Comparison of ENCODE assay signal across 17 cellular contexts in the genomic region with DNA sequence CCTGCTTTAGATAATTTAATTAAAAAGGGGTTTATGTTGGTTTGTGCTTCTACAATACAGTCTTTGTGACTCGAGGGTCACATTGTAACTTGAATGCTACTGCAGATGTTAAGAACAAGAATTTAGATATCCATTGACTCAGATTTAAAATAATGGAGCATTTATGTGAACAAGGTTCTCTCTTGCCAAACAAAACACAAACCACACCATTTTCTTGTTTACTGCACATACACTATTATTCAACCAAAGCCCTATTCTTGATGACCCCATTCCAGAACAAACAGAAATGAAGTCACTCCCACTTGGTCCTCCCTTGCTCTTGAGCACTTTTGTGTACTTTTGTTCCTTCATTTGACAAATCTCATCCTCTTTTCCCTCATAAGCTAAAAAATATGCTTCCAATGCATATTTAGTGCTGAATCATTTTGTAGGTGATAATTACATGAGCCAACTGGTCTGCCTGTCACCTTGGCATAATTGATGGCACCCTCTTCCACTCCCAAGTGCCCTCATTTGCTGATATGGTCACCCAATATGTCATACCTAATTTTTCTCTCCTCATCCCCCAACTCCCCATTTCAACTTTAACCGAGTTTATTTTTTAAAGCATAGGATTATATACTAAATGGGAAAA. TPM values are rescaled to one million over a fixed set of nuclear protein-coding genes. Genes with fewer than 3 reads are reported as not detected.
DNase-seq lines count a peak whose midpoint lies in the region; ATAC-seq, FAIRE-seq and TF ChIP-seq lines count a peak whose summit lies in the region.
"Had no signal": no experiment of that assay in that cellular context is flagged by ENCODE, and none has a peak within 500 bp of the region (broad histone marks: within the 10 kb centered on the region; RNA-seq: fewer than 3 reads in every experiment).

No MANE protein-coding gene starts in this region.

- POLR2A ChIA-PET in A549 (lab: Yijun Ruan, JAX) = no interaction called here
- POLR2A ChIA-PET in Caco-2 (lab: Charles Lee) = no interaction called here

- H3K27ac ChIP-seq in A549 (no peak overlapping the region), angular gyrus (ENCODE audit: low read depth, low read length) (peak overlapping the region; percentile 87)
- H3K27ac ChIP-seq: neural progenitor cell, tibial artery had no signal

- no peak for DNase-seq in A549 (ENCODE audit: low read depth in 1 of 2, low spot score in 1 of 2)
- peak; percentile 28 for DNase-seq in DMS53 treated with DMSO at 0.1 percent for 48 hours (lab: John Stamatoyannopoulos, UW; ENCODE audit: unreplicated experiment)
- peak; percentile 60 for DNase-seq in medulla oblongata (ENCODE audit: extremely low spot score)
- no peak for DNase-seq in kidney tubule cell (ENCODE audit: low spot score)
- DNase-seq in Caco-2 = no peak
- DNase-seq in NCI-H524 (lab: John Stamatoyannopoulos, UW) = no peak
- DNase-seq: activated CD4-positive, alpha-beta T cell treated with anti-CD3 and anti-CD28 coated beads, Interleukin-2, amount 10 ng/mL, durations not matched to agents 24 days and 14 days; KBM-7; left colon; NCI-H1092; SW 1271; tibial artery had no signal

- ATAC-seq in A549 (no peak), GM18867 (IDR thresholded peaks at IDR 0.05; ENCODE audit: unreplicated experiment) (no peak)
- ATAC-seq: left colon had no signal

- CTCF ChIA-PET in A549 (lab: Yijun Ruan, JAX) (interaction anchor here (1.0 to 1.1 kb wide), 2 partner anchors 57 to 116 kb away, joined by 3 to 4 read pairs; no protein-coding TSS in a partner anchor), Caco-2 (lab: Charles Lee) (no interaction called here)

- no peak overlapping the region for H3K27ac Mint-ChIP-seq in Caco-2 (ENCODE audit: unreplicated experiment)
- H3K27ac Mint-ChIP-seq: activated CD4-positive, alpha-beta T cell treated with anti-CD3 and anti-CD28 coated beads, Interleukin-2, amount 10 ng/mL, durations not matched to agents 24 days and 14 days; neural progenitor cell had no signal

- H3K9me3 Mint-ChIP-seq in Caco-2 (ENCODE audit: unreplicated experiment) = no peaks in the 10 kb centered on the region
- H3K9me3 Mint-ChIP-seq: activated CD4-positive, alpha-beta T cell treated with anti-CD3 and anti-CD28 coated beads, Interleukin-2, amount 10 ng/mL, durations not matched to agents 24 days and 14 days; neural progenitor cell had no signal

- H3K36me3 Mint-ChIP-seq in Caco-2 (ENCODE audit: insufficient read depth, unreplicated experiment) = peaks cover 18% of the 10 kb centered on the region

- H3K9me3 ChIP-seq in A549 (no peaks in the 10 kb centered on the region), Caco-2 (no peaks in the 10 kb centered on the region)
- H3K9me3 ChIP-seq: HAP-1, tibial artery had no signal

- no peak for TF ChIP-seq RAD21 in A549 (conservative IDR thresholded peaks at IDR 0.05 in 1 of 2, IDR thresholded peaks at IDR 0.05 in 1 of 2)

- H3K27me3 Mint-ChIP-seq in Caco-2 (ENCODE audit: insufficient read depth, unreplicated experiment) = no peaks in the 10 kb centered on the region

- 0 out of 2 replicates have a peak, but pooled peaks cover 2% of the 10 kb centered on the region for H3K36me3 ChIP-seq in Caco-2 (ENCODE audit: control insufficient read depth, insufficient read depth, low read length)
- H3K36me3 ChIP-seq: HAP-1, neural progenitor cell, tibial artery had no signal

- no peak overlapping the region for H3K4me3 Mint-ChIP-seq in Caco-2 (ENCODE audit: unreplicated experiment)
- H3K4me3 Mint-ChIP-seq: activated CD4-positive, alpha-beta T cell treated with anti-CD3 and anti-CD28 coated beads, Interleukin-2, amount 10 ng/mL, durations not matched to agents 24 days and 14 days; neural progenitor cell had no signal

- H3K4me2 ChIP-seq in A549 = peak overlapping the region; percentile 86; the same call in 2 of the 3 replicates
- H3K4me2 ChIP-seq: neural progenitor cell had no signal

- H3K4me1 Mint-ChIP-seq in Caco-2 (ENCODE audit: low read depth, unreplicated experiment) = peaks cover 37% of the 10 kb centered on the region

- peaks cover 19% of the 10 kb centered on the region for H3K4me1 ChIP-seq in A549
- H3K4me1 ChIP-seq in Caco-2 = peaks cover 19% of the 10 kb centered on the region

- FAIRE-seq in A549 (lab: Jason Lieb, UNC) = no peak
- FAIRE-seq: colon had no signal

- intact Hi-C loops in Caco-2 (cut with micrococcal nuclease; ENCODE audit: unreplicated experiment) = no loop called here

- BruUV-seq in Caco-2 (replicated peaks; lab: Mats Ljungman, UMichigan) = no TSS peak

- TF ChIP-seq CTCF in A549 (IDR thresholded peaks at IDR 0.05) (no peak), Caco-2 (IDR thresholded peaks at IDR 0.05; ENCODE audit: insufficient read depth in 1 of 2, low read depth in 1 of 2, low read length in 1 of 2, severe bottlenecking in 1 of 2, unreplicated experiment in 1 of 2) (no peak)

- H3K27me3 ChIP-seq in Caco-2 (replicated peaks; ENCODE audit: control insufficient read depth, insufficient read depth, low read length) = no peaks in the 10 kb centered on the region
- H3K27me3 ChIP-seq: neural progenitor cell, tibial artery had no signal

- 73% methylated on average over 2 of the region's 2 CpGs for WGBS in A549 (ENCODE audit: missing lambda C conversion rate)

- TF ChIP-seq EP300 in A549 (IDR thresholded peaks at IDR 0.05) = no peak

- H3K4me3 ChIP-seq in A549 = no peak overlapping the region
- no peak overlapping the region for H3K4me3 ChIP-seq in Caco-2 (ENCODE audit: low read depth, low read length)
- H3K4me3 ChIP-seq: HAP-1, neural progenitor cell, tibial artery had no signal

- TF ChIP-seq POLR2A in A549 (IDR thresholded peaks at IDR 0.05; ENCODE audit: low read length) = no peak

TF ChIP-seq in A549, 52 proteins besides CTCF, POLR2A, EP300 and RAD21:
- TF ChIP-seq MAFK (IDR thresholded peaks at IDR 0.05; ENCODE audit: partially characterized antibody) (peak; percentile 25), KDM1A (IDR thresholded peaks at IDR 0.05; ENCODE audit: low read depth) (no peak)

RNA-seq across cellular contexts. Expression of a gene that starts 2.8 kb away (rescaled TPM):
- polyA plus RNA-seq in A549 (2011; rRNA removed) = 7.7 and 9.3 TPM in 2 replicates
- polyA plus RNA-seq in A549 (2012; cell fraction: cytosol; rRNA removed) = 8.7 and 9.1 TPM in 2 replicates
- polyA plus RNA-seq in A549 (2012; cell fraction: nucleus; rRNA removed) = 7.9 and 12.2 TPM in 2 replicates
- polyA plus RNA-seq in A549 (2017; fragmentation: RNase III; extraction: RNeasy Plus Mini Kit Qiagen cat#74134 plus additional on column Dnase treatment) = 4.4 to 6.2 TPM (median 6.0 TPM) in 3 replicates
- 11.6 and 12.6 TPM in 2 replicates for polyA minus RNA-seq in A549 (2011; rRNA and poly(A)+ RNA removed)
- total RNA-seq in Caco-2 (2022) = 9.5 and 9.8 TPM in 2 replicates

RNA-seq across cellular contexts. Expression of a gene that starts 3.0 kb away (rescaled TPM):
- 41.2 and 52.2 TPM in 2 replicates for polyA plus RNA-seq in A549 (2011; rRNA removed)
- polyA plus RNA-seq in A549 (2012; cell fraction: cytosol; rRNA removed) = 12.2 and 13.5 TPM in 2 replicates
- polyA plus RNA-seq in A549 (2012; cell fraction: nucleus; rRNA removed) = 5.0 and 5.5 TPM in 2 replicates
- polyA plus RNA-seq in A549 (2017; fragmentation: RNase III; extraction: RNeasy Plus Mini Kit Qiagen cat#74134 plus additional on column Dnase treatment) = 31.6 to 36.2 TPM (median 33.6 TPM) in 3 replicates
- 50.8 and 57.6 TPM in 2 replicates for polyA minus RNA-seq in A549 (2011; rRNA and poly(A)+ RNA removed)
- total RNA-seq in Caco-2 (2022) = 57.6 and 62.6 TPM in 2 replicates

RNA-seq across cellular contexts. Expression of a gene that starts 41.8 kb away (rescaled TPM):
- polyA plus RNA-seq in A549 (2011; rRNA removed) = 215 and 226 TPM in 2 replicates
- polyA plus RNA-seq in A549 (2012; cell fraction: cytosol; rRNA removed) = 175 and 229 TPM in 2 replicates
- 74.8 and 117 TPM in 2 replicates for polyA plus RNA-seq in A549 (2012; cell fraction: nucleus; rRNA removed)
- 192 to 218 TPM (median 214 TPM) in 3 replicates for polyA plus RNA-seq in A549 (2017; fragmentation: RNase III; extraction: RNeasy Plus Mini Kit Qiagen cat#74134 plus additional on column Dnase treatment)
- polyA minus RNA-seq in A549 (2011; rRNA and poly(A)+ RNA removed) = 22.4 and 22.6 TPM in 2 replicates
- total RNA-seq in Caco-2 (2022) = 221 and 241 TPM in 2 replicates

Comparison
In these comparisons a context has a peak if more than half of its experiments do, and no peak if none do; other contexts are left out.
1. DNase-seq: peak in DMS53 treated with DMSO at 0.1 percent for 48 hours (single experiment) and medulla oblongata (single experiment); none in A549 (0 of 2), kidney tubule cell (single experiment), Caco-2 (0 of 2) and NCI-H524 (0 of 2).